In genomic region chr17:63621684-63622570, GRCh38 we compare ENCODE assay signal across 8 cellular contexts. TPM values are rescaled to one million over a fixed set of nuclear protein-coding genes. Genes with fewer than 3 reads are reported as not detected.
A peak's percentile ranks its signal among the peaks of the same experiment; 100 is the strongest.
DNase-seq lines count a peak whose midpoint lies in the region; ATAC-seq and TF ChIP-seq lines count a peak whose summit lies in the region.

TSS of gene MAP3K3 (plus strand) at chr17:63622417. CDS start at chr17:63622760, 343 bp downstream.

- H3K9me3 Mint-ChIP-seq in activated naive CD4-positive, alpha-beta T cell treated with anti-CD3 and anti-CD28 coated beads, Interleukin-2, amount 50 U/mL, for 72 hours, result no peaks in the 10 kb centered on the region

- ATAC-seq in HG02610 (IDR thresholded peaks at IDR 0.05; ENCODE audit: unreplicated experiment), result peak; percentile 95
- peak; percentile 92 for ATAC-seq in activated naive CD4-positive, alpha-beta T cell treated with anti-CD3 and anti-CD28 coated beads, Interleukin-2, amount 50 U/mL, for 72 hours

- H3K4me1 ChIP-seq in suprapubic skin, result peaks cover 42% of the 10 kb centered on the region

- DNase-seq in GM10266 (ENCODE audit: extremely low spot score) (peak; percentile 99), NCI-H1092 treated with DMSO at 0.1 percent for 48 hours (lab: John Stamatoyannopoulos, UW) (peak; percentile 100), SKM-1 (lab: John Stamatoyannopoulos, UW; ENCODE audit: unreplicated experiment) (peak; percentile 99), globus pallidus (ENCODE audit: low spot score) (peak; percentile 100), nucleus accumbens (lab: John Stamatoyannopoulos, UW) (peak; percentile 92 to 100 (median 100)), suprapubic skin (ENCODE audit: low spot score in 2 of 2) (peak; percentile 99 to 100)
- peak; percentile 94 to 99 for DNase-seq in activated naive CD4-positive, alpha-beta T cell treated with anti-CD3 and anti-CD28 coated beads, Interleukin-2, amount 50 U/mL, for 72 hours (ENCODE audit: low spot score in 2 of 2)

- no peaks in the 10 kb centered on the region for H3K9me3 ChIP-seq in suprapubic skin

- no peak for TF ChIP-seq EP300 in suprapubic skin (IDR thresholded peaks at IDR 0.05)

- H3K4me3 ChIP-seq in suprapubic skin, result peak within 1 kb of the TSS; percentile 69

- H3K27ac ChIP-seq in suprapubic skin, result peak within 1 kb of the TSS; percentile 89

- WGBS in suprapubic skin, result 0% methylated on average over 30 of the region's 75 CpGs

- TF ChIP-seq POLR2A in suprapubic skin (IDR thresholded peaks at IDR 0.05), result peak; percentile 18 to 67

- H3K27me3 ChIP-seq in suprapubic skin, result no peaks in the 10 kb centered on the region

- H3K36me3 ChIP-seq in suprapubic skin, result no peaks in the 10 kb centered on the region

- H3K36me3 Mint-ChIP-seq in activated naive CD4-positive, alpha-beta T cell treated with anti-CD3 and anti-CD28 coated beads, Interleukin-2, amount 50 U/mL, for 72 hours, result peaks cover 10% of the 10 kb centered on the region in 2 donors

- TF ChIP-seq CTCF in GM10266 (IDR thresholded peaks at IDR 0.05; ENCODE audit: control insufficient read depth, insufficient read depth, low read depth, missing control alignments), result peak; percentile 4
- TF ChIP-seq CTCF in suprapubic skin (IDR thresholded peaks at IDR 0.05), result peak in 1 of 2 donors; percentile 11

- peak within 1 kb of the TSS; percentile 89 to 96 for H3K27ac Mint-ChIP-seq in activated naive CD4-positive, alpha-beta T cell treated with anti-CD3 and anti-CD28 coated beads, Interleukin-2, amount 50 U/mL, for 72 hours

RNA-seq across cellular contexts. Expression of gene MAP3K3, which starts in this region (rescaled TPM):
- 10 to 100 TPM; 28.3 to 54.2 TPM for total RNA-seq in activated naive CD4-positive, alpha-beta T cell treated with anti-CD3 and anti-CD28 coated beads, Interleukin-2, amount 50 U/mL, for 72 hours
- 10 to 100 TPM; 31.6 to 55.1 (median 44.3) TPM for total RNA-seq in suprapubic skin

Comparison
In these comparisons a context has a peak if more than half of its experiments do, and no peak if none do; other contexts are left out.
1. Peak in every context shown above with its lines: DNase-seq, ATAC-seq, H3K4me3 ChIP-seq and H3K27ac ChIP-seq.